ENCODE assay signal across 1 cellular context in genomic region chr22:29288837-29289236, GRCh38.
TF ChIP-seq lines count a peak whose summit lies in the region.

No MANE protein-coding gene starts in this region.

TF ChIP-seq in HepG2, 621 proteins besides CTCF, POLR2A, EP300 and RAD21:
- TF ChIP-seq HNF4A (CRISPR knock-in tag; IDR thresholded peaks at IDR 0.05) (no peak), PTBP1 (IDR thresholded peaks at IDR 0.05; ENCODE audit: low read depth, low read length, poor library complexity, severe bottlenecking) (no peak), AHR (CRISPR knock-in tag; IDR thresholded peaks at IDR 0.05) (no peak), CREB3 (CRISPR knock-in tag; IDR thresholded peaks at IDR 0.05) (no peak), RBFOX2 (IDR thresholded peaks at IDR 0.05; ENCODE audit: low read depth, low read length) (0 out of 2 replicates have a peak, but pooled peaks have one; percentile 15)
TF ChIP-seq in HepG2: peak in this region for 1.
